27 cellular contexts compared by ENCODE assay signal in the genomic region with DNA sequence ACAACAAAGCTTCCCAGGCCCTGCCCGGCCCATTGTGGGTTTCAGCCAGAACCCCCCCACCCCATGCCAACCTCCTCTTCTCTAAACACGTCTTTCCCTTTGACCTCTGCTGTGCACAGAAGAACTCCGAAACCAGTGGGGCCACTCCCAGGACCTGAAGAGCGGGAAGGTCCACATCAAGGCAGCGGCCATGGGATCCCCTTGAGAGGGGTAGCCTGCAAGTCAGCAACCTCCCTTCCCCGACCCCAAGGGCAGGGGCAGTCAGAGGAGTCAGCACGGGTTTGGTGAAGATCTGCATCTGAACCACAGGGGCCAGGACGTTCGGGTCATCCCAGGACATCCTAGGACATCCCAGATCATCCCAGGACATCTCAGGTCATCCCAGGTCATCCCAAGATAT.
"Had no signal": no experiment of that assay in that cellular context is flagged by ENCODE, and none has a peak within 500 bp of the region (broad histone marks: within the 10 kb centered on the region; RNA-seq: fewer than 3 reads in every experiment).

No MANE protein-coding gene starts in this region.

- H3K36me3 ChIP-seq: ascending aorta, breast epithelium, cardiac muscle cell, esophagus squamous epithelium, gastroesophageal sphincter, heart right ventricle had no signal

- H3K9me3 ChIP-seq: ascending aorta, esophagus squamous epithelium, heart right ventricle had no signal

- H3K4me3 ChIP-seq: ascending aorta, breast epithelium, cardiac muscle cell, esophagus squamous epithelium, gastroesophageal sphincter, heart right ventricle had no signal

- H3K4me1 ChIP-seq: ascending aorta, breast epithelium, esophagus squamous epithelium, gastroesophageal sphincter, heart right ventricle had no signal

- DNase-seq: activated CD4-positive, alpha-beta memory T cell treated with anti-CD3 and anti-CD28 coated beads, Interleukin-2, amount 10 ng/mL, durations not matched to agents 7 days and 5 days; activated CD4-positive, alpha-beta T cell treated with anti-CD3 and anti-CD28 coated beads for 36 hours; activated CD4-positive, alpha-beta T cell treated with anti-CD3 and anti-CD28 coated beads, Interleukin-2, amount 10 ng/mL, durations not matched to agents 24 days and 14 days; activated CD4-positive, CD25-positive, alpha-beta regulatory T cell; activated CD4-positive, CD25-positive, alpha-beta regulatory T cell treated with anti-CD3 and anti-CD28 coated beads, Interleukin-2, amount 50 U/mL, for 72 hours; activated CD8-positive, alpha-beta memory T cell treated with anti-CD3 and anti-CD28 coated beads, Interleukin-2, amount 50 U/mL, for 48 hours; activated effector memory CD4-positive, alpha-beta T cell treated with Interleukin-2 at 50 U/mL for 16 hours; activated gamma-delta T cell treated with Interleukin-2 at 50 U/mL for 16 hours; activated naive CD4-positive, alpha-beta T cell treated with Interleukin-2 at 50 U/mL for 16 hours; activated naive CD8-positive, alpha-beta T cell treated with anti-CD3 and anti-CD28 coated beads, Interleukin-2, amount 10 ng/mL, durations not matched to agents 7 days and 5 days; activated T-cell treated with anti-CD3 and anti-CD28 coated beads for 4 hours; activated T-cell treated with anti-CD3 and anti-CD28 coated beads, Interleukin-2, amount 50 U/mL, for 24 hours; cortex of kidney; dermis blood vessel endothelial cell; effector CD4-positive, alpha-beta T cell; effector memory CD8-positive, alpha-beta T cell; esophagus squamous epithelium; foreskin melanocyte; heart right ventricle; T-helper 2 cell had no signal

- H3K27me3 ChIP-seq: ascending aorta, breast epithelium, cardiac muscle cell had no signal

- ATAC-seq: activated CD4-positive, alpha-beta T cell treated with anti-CD3 and anti-CD28 coated beads for 36 hours; activated naive CD4-positive, alpha-beta T cell treated with anti-CD3 and anti-CD28 coated beads, Interleukin-2, amount 50 U/mL, for 72 hours; activated T-helper 17 cell treated with anti-CD3 and anti-CD28 coated beads, Interleukin-2, amount 50 U/mL, for 72 hours; effector memory CD8-positive, alpha-beta T cell; gastroesophageal sphincter; heart right ventricle had no signal

- H3K27ac ChIP-seq: ascending aorta, breast epithelium, cardiac muscle cell, epithelial cell of prostate, esophagus squamous epithelium, gastroesophageal sphincter, heart right ventricle had no signal
